ENCODE assay signal across 14 cellular contexts in the genomic region with DNA sequence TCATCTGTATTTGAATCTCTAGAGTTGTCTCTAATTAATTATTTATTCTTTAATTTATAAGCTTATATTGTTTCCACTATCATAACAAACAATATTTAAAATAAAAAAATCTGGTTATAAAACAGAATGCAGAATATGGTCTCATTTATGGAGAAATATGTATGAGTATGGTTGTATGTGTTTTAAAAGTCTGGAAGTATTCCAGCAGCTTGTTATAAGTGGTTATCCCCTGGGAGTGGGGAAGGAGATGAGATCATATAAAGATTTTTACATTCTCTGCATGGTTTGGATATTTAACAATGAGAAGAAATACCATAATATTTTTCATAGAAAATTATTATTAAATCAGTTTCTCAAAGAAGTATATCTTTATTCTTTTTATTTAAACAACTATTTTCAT.
DNase-seq lines count a peak whose midpoint lies in the region; ATAC-seq, FAIRE-seq and TF ChIP-seq lines count a peak whose summit lies in the region.
"Had no signal": no experiment of that assay in that cellular context is flagged by ENCODE, and none has a peak within 500 bp of the region (broad histone marks: within the 10 kb centered on the region; RNA-seq: fewer than 3 reads in every experiment).

No MANE protein-coding gene starts in this region.

- H3K36me3 ChIP-seq in adipocyte (ENCODE audit: control insufficient read depth, insufficient read depth, low read length, severe bottlenecking) (no peaks in the 10 kb centered on the region), HepG2 (replicated peaks in 1 of 2; ENCODE audit: control insufficient read depth in 1 of 2, insufficient read depth in 2 of 2, low read length in 2 of 2) (no peaks in the 10 kb centered on the region), left ventricle myocardium inferior (no peaks in the 10 kb centered on the region)

- TF ChIP-seq CTCF in HepG2 (CRISPR knock-in tag; IDR thresholded peaks at IDR 0.05) (no peak), left ventricle myocardium inferior (IDR thresholded peaks at IDR 0.05; ENCODE audit: borderline replicate concordance) (no peak)

- BruUV-seq in HepG2 (replicated peaks; lab: Mats Ljungman, UMichigan), result no TSS peak

- TF ChIP-seq POLR2A in HepG2 (IDR thresholded peaks at IDR 0.05; ENCODE audit: insufficient read depth in 1 of 2, low read depth in 2 of 2, low read length in 2 of 2), result no peak

- TF ChIP-seq EP300 in HepG2 (IDR thresholded peaks at IDR 0.05; ENCODE audit: low read depth in 2 of 2, low read length in 2 of 2), result no peak
- TF ChIP-seq EP300 in HepG2 (CRISPR knock-in tag; IDR thresholded peaks at IDR 0.05; ENCODE audit: borderline replicate concordance), result no peak

- no peak overlapping the region for H2AFZ ChIP-seq in HepG2 (ENCODE audit: low read length)
- H2AFZ ChIP-seq: PC-9 had no signal

- H3K4me3 ChIP-seq in adipocyte (ENCODE audit: low read length), result no peak overlapping the region
- H3K4me3 ChIP-seq in HepG2 (replicated peaks in 1 of 3; ENCODE audit: insufficient read depth in 1 of 3, low read depth in 2 of 3, low read length in 3 of 3), result no peak overlapping the region
- no peak overlapping the region for H3K4me3 ChIP-seq in left ventricle myocardium inferior
- H3K4me3 ChIP-seq: PC-9 had no signal

- H3K9me3 ChIP-seq in adipocyte (ENCODE audit: control insufficient read depth, low read length), result no peaks in the 10 kb centered on the region
- H3K9me3 ChIP-seq in HepG2 (ENCODE audit: low read length), result no peaks in the 10 kb centered on the region
- no peaks in the 10 kb centered on the region for H3K9me3 ChIP-seq in left ventricle myocardium inferior (replicated peaks)

- CTCF ChIA-PET in HepG2 (lab: Yijun Ruan, JAX; ENCODE audit: low intra/inter-chr PET ratio, low total read pairs), result no interaction called here

- H3K79me2 ChIP-seq in HepG2 (ENCODE audit: insufficient read depth, low read length), result no peaks in the 10 kb centered on the region

- H3K27me3 ChIP-seq in adipocyte (replicated peaks; ENCODE audit: control insufficient read depth, insufficient read depth, low read length) (no peaks in the 10 kb centered on the region), HepG2 (ENCODE audit: control insufficient read depth in 1 of 2, insufficient read depth in 2 of 2, low read length in 2 of 2) (no peaks in the 10 kb centered on the region), left ventricle myocardium inferior (ENCODE audit: low read depth) (peaks cover 5% of the 10 kb centered on the region)

- no peak overlapping the region for H3K4me2 ChIP-seq in HepG2 (ENCODE audit: low read depth, low read length)
- H3K4me2 ChIP-seq: PC-9 had no signal

- no peak for TF ChIP-seq RAD21 in HepG2 (CRISPR knock-in tag; IDR thresholded peaks at IDR 0.05)

- H3K4me1 ChIP-seq in adipocyte (ENCODE audit: control insufficient read depth, insufficient read depth, low read length), result peaks cover 19% of the 10 kb centered on the region
- H3K4me1 ChIP-seq in HepG2 (ENCODE audit: insufficient read depth, low read length), result no peaks in the 10 kb centered on the region
- peaks cover 9% of the 10 kb centered on the region for H3K4me1 ChIP-seq in left ventricle myocardium inferior

- DNase-seq in HS-5 (ENCODE audit: low read depth) (peak; percentile 11), adipocyte (ENCODE audit: low read depth) (peak; percentile 22), iris pigment epithelial cell (ENCODE audit: low read depth) (peak; percentile 22), HepG2 (ENCODE audit: low spot score) (no peak), anterior cingulate cortex (lab: John Stamatoyannopoulos, UW) (no peak), left ventricle myocardium inferior (no peak)
- no peak for DNase-seq in stimulated activated CD4-positive, alpha-beta T cell treated with anti-CD3 and anti-CD28 coated beads, Interleukin-2, amount 100 ng/mL, for 48 hours
- DNase-seq: CD8-positive, alpha-beta T cell; H7; Kasumi-1; NCI-H2029; NCI-H345; NCI-H748 treated with DMSO at 0.1 percent for 48 hours; PC-9 had no signal

- H3K9ac ChIP-seq in adipocyte (ENCODE audit: low read length), result no peak overlapping the region
- H3K9ac ChIP-seq in HepG2 (ENCODE audit: insufficient read depth, low read depth, low read length), result no peak overlapping the region

- in situ Hi-C loops in HepG2 (cut with HindIII; ENCODE audit: extremely low pct_ligation_motif_present, low pct_unique_long_range_greater_than_20kb), result no loop called here

- POLR2A ChIA-PET in HepG2 (lab: Yijun Ruan, JAX), result no interaction called here

- H3K27ac ChIP-seq in HepG2 (ENCODE audit: extremely low read length, insufficient read depth, low read length), result no peak overlapping the region
- no peak overlapping the region for H3K27ac ChIP-seq in left ventricle myocardium inferior (replicated peaks)
- H3K27ac ChIP-seq: PC-9 had no signal

- FAIRE-seq in HepG2 (lab: Jason Lieb, UNC), result no peak

- no peak for ATAC-seq in HepG2
- ATAC-seq: CD8-positive, alpha-beta T cell had no signal

- no peaks in the 10 kb centered on the region for H4K20me1 ChIP-seq in HepG2 (ENCODE audit: insufficient read depth, low read length)

- intact Hi-C loops in HepG2 (cut with micrococcal nuclease; ENCODE audit: unreplicated experiment), result no loop called here
- intact Hi-C loops in left ventricle myocardium inferior (cut with micrococcal nuclease), result no loop called here

TF ChIP-seq in HepG2, 621 proteins besides CTCF, POLR2A, EP300 and RAD21 (continues in another document):
- TF ChIP-seq LRRFIP1 (CRISPR knock-in tag; conservative IDR thresholded peaks at IDR 0.05) (no peak), ZBTB7A (CRISPR knock-in tag; IDR thresholded peaks at IDR 0.05) (no peak), POLR2G (IDR thresholded peaks at IDR 0.05; ENCODE audit: low read depth, low read length) (no peak), ZNF17 (CRISPR knock-in tag; IDR thresholded peaks at IDR 0.05) (no peak), ZNF841 (CRISPR knock-in tag; IDR thresholded peaks at IDR 0.05; ENCODE audit: borderline replicate concordance) (no peak), ZNF260 (CRISPR knock-in tag; IDR thresholded peaks at IDR 0.05; ENCODE audit: borderline replicate concordance, low read depth) (no peak), CBX1 (IDR thresholded peaks at IDR 0.05; ENCODE audit: low read depth) (no peak), ZNF251 (CRISPR knock-in tag; IDR thresholded peaks at IDR 0.05) (no peak), PLRG1 (conservative IDR thresholded peaks at IDR 0.05) (no peak), SNAI1 (CRISPR knock-in tag; IDR thresholded peaks at IDR 0.05; ENCODE audit: borderline replicate concordance) (no peak), MAF1 (CRISPR knock-in tag; IDR thresholded peaks at IDR 0.05; ENCODE audit: borderline replicate concordance) (no peak), HDAC1 (CRISPR knock-in tag; IDR thresholded peaks at IDR 0.05) (no peak), KLF12 (CRISPR knock-in tag; IDR thresholded peaks at IDR 0.05; ENCODE audit: borderline replicate concordance) (no peak), ZNF337 (CRISPR knock-in tag; IDR thresholded peaks at IDR 0.05; ENCODE audit: borderline replicate concordance, low read depth) (no peak), BRF2 (CRISPR knock-in tag; IDR thresholded peaks at IDR 0.05) (no peak)
- TF ChIP-seq, protein P1, sequence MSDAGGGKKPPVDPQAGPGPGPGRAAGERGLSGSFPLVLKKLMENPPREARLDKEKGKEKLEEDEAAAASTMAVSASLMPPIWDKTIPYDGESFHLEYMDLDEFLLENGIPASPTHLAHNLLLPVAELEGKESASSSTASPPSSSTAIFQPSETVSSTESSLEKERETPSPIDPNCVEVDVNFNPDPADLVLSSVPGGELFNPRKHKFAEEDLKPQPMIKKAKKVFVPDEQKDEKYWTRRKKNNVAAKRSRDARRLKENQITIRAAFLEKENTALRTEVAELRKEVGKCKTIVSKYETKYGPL (CRISPR knock-in tag; IDR thresholded peaks at IDR 0.05), result no peak

Comparison
In these comparisons a context has a peak if more than half of its experiments do, and no peak if none do; other contexts are left out.
1. DNase-seq: peak in HS-5 (single experiment), adipocyte (single experiment) and iris pigment epithelial cell (single experiment); none in stimulated activated CD4-positive, alpha-beta T cell treated with anti-CD3 and anti-CD28 coated beads, Interleukin-2, amount 100 ng/mL, for 48 hours (0 of 2), HepG2 (single experiment), anterior cingulate cortex (0 of 58) and left ventricle myocardium inferior (single experiment).